ENCODE assay signal across 8 cellular contexts in genomic region chr1:2193514-2194251, GRCh38. TPM values are rescaled to one million over a fixed set of nuclear protein-coding genes. Genes with fewer than 3 reads are reported as not detected.
DNase-seq lines count a peak whose midpoint lies in the region; ATAC-seq and TF ChIP-seq lines count a peak whose summit lies in the region.

No MANE protein-coding gene starts in this region.

- H3K79me2 ChIP-seq in DOHH2 (ENCODE audit: control insufficient read depth, low read length) (peaks cover 3% of the 10 kb centered on the region; the same call in 1 of the 2 replicates), PC-9 (ENCODE audit: low read depth) (no peaks in the 10 kb centered on the region)

- H3K27me3 Mint-ChIP-seq in progenitor cell of endocrine pancreas: no peaks in the 10 kb centered on the region

- H3K36me3 ChIP-seq in DOHH2 (ENCODE audit: control insufficient read depth, low read length) (no peaks in the 10 kb centered on the region), PC-9 (ENCODE audit: low read depth) (no peaks in the 10 kb centered on the region), esophagus muscularis mucosa (no peaks in the 10 kb centered on the region)

- no peaks in the 10 kb centered on the region for H3K9me3 ChIP-seq in DOHH2 (ENCODE audit: control insufficient read depth, insufficient read depth, low read length)
- H3K9me3 ChIP-seq in PC-9 (ENCODE audit: insufficient read depth, low read depth): no peaks in the 10 kb centered on the region
- H3K9me3 ChIP-seq in esophagus muscularis mucosa: no peaks in the 10 kb centered on the region

- ATAC-seq in GM18505 (IDR thresholded peaks at IDR 0.05; ENCODE audit: unreplicated experiment): no peak
- ATAC-seq in GM18909 (IDR thresholded peaks at IDR 0.05; ENCODE audit: poor library complexity, unreplicated experiment): no peak

- peak overlapping the region; percentile 84 for H3K4me2 ChIP-seq in DOHH2 (ENCODE audit: low read length)
- H3K4me2 ChIP-seq in PC-9: peak overlapping the region; percentile 74

- 50% methylated on average over 27 of the region's 41 CpGs for WGBS in esophagus muscularis mucosa

- DNase-seq in PC-9 (no peak), esophagus muscularis mucosa (ENCODE audit: extremely low spot score) (no peak), progenitor cell of endocrine pancreas (ENCODE audit: low spot score, unreplicated experiment) (no peak), EL (no peak), Ammon's horn (ENCODE audit: low spot score) (no peak)

- TF ChIP-seq POLR2A in esophagus muscularis mucosa (IDR thresholded peaks at IDR 0.05; ENCODE audit: low read depth) (no peak), GM18505 (IDR thresholded peaks at IDR 0.05; ENCODE audit: borderline replicate concordance, extremely low read depth, insufficient read depth, insufficient read length) (no peak)

- H2AFZ ChIP-seq in PC-9: no peak overlapping the region

- H3K27ac Mint-ChIP-seq in progenitor cell of endocrine pancreas: no peak overlapping the region

- TF ChIP-seq CTCF in DOHH2 (IDR thresholded peaks at IDR 0.05; ENCODE audit: low read depth, low read length, poor library complexity, severe bottlenecking) (no peak), PC-9 (conservative IDR thresholded peaks at IDR 0.05) (no peak), esophagus muscularis mucosa (IDR thresholded peaks at IDR 0.05) (no peak), progenitor cell of endocrine pancreas (IDR thresholded peaks at IDR 0.05; ENCODE audit: unreplicated experiment) (no peak)

- POLR2A ChIA-PET in PC-9 (lab: Charles Lee; ENCODE audit: unreplicated experiment): no interaction called here

- H3K4me3 ChIP-seq in DOHH2 (ENCODE audit: low read length): peak overlapping the region; percentile 66
- peak overlapping the region; percentile 48; the same call in 1 of the 2 replicates for H3K4me3 ChIP-seq in PC-9
- peak overlapping the region; percentile 67 to 84 (median 76) for H3K4me3 ChIP-seq in esophagus muscularis mucosa

- H3K4me3 Mint-ChIP-seq in progenitor cell of endocrine pancreas (ENCODE audit: low read depth): peak overlapping the region; percentile 73

- H3K4me1 ChIP-seq in DOHH2 (ENCODE audit: control insufficient read depth, low read length): peaks cover 25% of the 10 kb centered on the region
- peaks cover 4% of the 10 kb centered on the region; the same call in 1 of the 2 replicates for H3K4me1 ChIP-seq in PC-9 (replicated peaks; ENCODE audit: insufficient read depth)
- peaks cover 56 to 73% (median 70%) of the 10 kb centered on the region in 4 donors for H3K4me1 ChIP-seq in esophagus muscularis mucosa

- intact Hi-C loops in PC-9 (cut with micrococcal nuclease; ENCODE audit: unreplicated experiment): loop anchor here (10.0 kb wide), 1 partner anchor 1231 kb away; no protein-coding TSS in a partner anchor
- intact Hi-C loops in esophagus muscularis mucosa (cut with DNase I): no loop called here

- no peaks in the 10 kb centered on the region for H3K36me3 Mint-ChIP-seq in progenitor cell of endocrine pancreas (ENCODE audit: insufficient read depth)

- H3K4me1 Mint-ChIP-seq in progenitor cell of endocrine pancreas (ENCODE audit: low read depth): peaks cover 10% of the 10 kb centered on the region

- no peaks in the 10 kb centered on the region for H3F3A ChIP-seq in DOHH2 (ENCODE audit: control insufficient read depth, insufficient read depth)
- H3F3A ChIP-seq in PC-9 (ENCODE audit: insufficient read depth, low read depth): peaks cover 5% of the 10 kb centered on the region

- no peaks in the 10 kb centered on the region for H3K9me2 ChIP-seq in DOHH2 (replicated peaks; ENCODE audit: control insufficient read depth, low read length)
- H3K9me2 ChIP-seq in PC-9 (ENCODE audit: insufficient read depth): no peaks in the 10 kb centered on the region

- no peak for TF ChIP-seq EP300 in esophagus muscularis mucosa (IDR thresholded peaks at IDR 0.05)

- H4K20me1 ChIP-seq in DOHH2 (ENCODE audit: control insufficient read depth, insufficient read depth, low read depth, low read length): no peaks in the 10 kb centered on the region
- no peaks in the 10 kb centered on the region for H4K20me1 ChIP-seq in PC-9 (ENCODE audit: insufficient read depth)

- TSS peak; percentile 48 for BruUV-seq in PC-9 (replicated peaks; lab: Mats Ljungman, UMichigan)

- CTCF ChIA-PET in PC-9 (lab: Charles Lee): interaction anchor here (0.7 kb wide), 1 partner anchor 19 kb away, joined by 6 read pairs; no protein-coding TSS in a partner anchor

- no peak overlapping the region for H3K27ac ChIP-seq in DOHH2 (ENCODE audit: low read depth, low read length)
- no peak overlapping the region for H3K27ac ChIP-seq in PC-9
- peak overlapping the region; percentile 94 to 99 (median 98) for H3K27ac ChIP-seq in esophagus muscularis mucosa (replicated peaks in 1 of 4)

- no peaks in the 10 kb centered on the region for H3K27me3 ChIP-seq in DOHH2 (ENCODE audit: control insufficient read depth, low read length)
- no peaks in the 10 kb centered on the region for H3K27me3 ChIP-seq in PC-9 (ENCODE audit: insufficient read depth, low read depth)
- no peaks in the 10 kb centered on the region for H3K27me3 ChIP-seq in esophagus muscularis mucosa

- H3K9me3 Mint-ChIP-seq in progenitor cell of endocrine pancreas (ENCODE audit: low read depth): no peaks in the 10 kb centered on the region

RNA-seq across cellular contexts. Expression of gene FAAP20, which starts 0.9 kb away (rescaled TPM):
- total RNA-seq in PC-9 (2021): 72.1 and 97.1 TPM in 2 replicates
- total RNA-seq in esophagus muscularis mucosa: 10 to 100 TPM; 37.9 to 81.7 (median 55.7) TPM
- 74.3 and 77.9 TPM in 2 replicates for total RNA-seq in progenitor cell of endocrine pancreas

RNA-seq across cellular contexts. Expression of gene SKI, which starts 34.4 kb away (rescaled TPM):
- total RNA-seq in PC-9 (2021): 36.2 and 39.1 TPM in 2 replicates
- total RNA-seq in esophagus muscularis mucosa: 100 to 1,000 TPM in 2 of 4 donors, 10 to 100 TPM in 2; 70.1 to 190 (median 124) TPM
- 56.2 and 59.4 TPM in 2 replicates for total RNA-seq in progenitor cell of endocrine pancreas

Comparison
In these comparisons a context has a peak if more than half of its experiments do, and no peak if none do; other contexts are left out.
1. H3K27ac ChIP-seq: peak in esophagus muscularis mucosa (4 of 4); none in DOHH2 (single experiment) and PC-9 (single experiment).
2. Peak in every context shown above with its lines, with median percentiles within 50 percentile points of each other: H3K4me3 ChIP-seq.